In genomic region chr1:161038523-161039153, GRCh38 we compare ENCODE assay signal across 8 cellular contexts. TPM values are rescaled to one million over a fixed set of nuclear protein-coding genes. Genes with fewer than 3 reads are reported as not detected.
DNase-seq lines count a peak whose midpoint lies in the region; ATAC-seq and TF ChIP-seq lines count a peak whose summit lies in the region.

TSTD1 (minus strand) TSS chr1:161038964; CDS start chr1:161038889, 75 bp downstream.

- WGBS in adrenal gland, 4 donors = 17 to 40% (median 31%) methylated on average over 24 to 54 of the region's 54 CpGs
- 17 to 49% (median 26%) methylated on average over 42 to 54 of the region's 54 CpGs for WGBS in spleen, 5 donors

- intact Hi-C loops in adrenal gland (cut with DNase I) = no loop called here
- intact Hi-C loops in spleen (cut with DNase I; ENCODE audit: low total_unique reads) = no loop called here

- H3K9me3 ChIP-seq in adrenal gland (replicated peaks in 1 of 3) = no peaks in the 10 kb centered on the region
- H3K9me3 ChIP-seq in spleen = no peaks in the 10 kb centered on the region

- TF ChIP-seq CTCF in adrenal gland (IDR thresholded peaks at IDR 0.05) (no peak), spleen (IDR thresholded peaks at IDR 0.05 in 8 of 11, conservative IDR thresholded peaks at IDR 0.05 in 3 of 11) (peak in 1 of 11 experiments; percentile 34)

- no peaks in the 10 kb centered on the region for H3K27me3 ChIP-seq in adrenal gland
- H3K27me3 ChIP-seq in spleen (replicated peaks in 1 of 7) = no peaks in the 10 kb centered on the region

- DNase-seq in Caki2 (ENCODE audit: low read depth) (peak; percentile 65), KG1 (lab: John Stamatoyannopoulos, UW) (peak; percentile 45), T-helper 1 cell (peak; percentile 82 to 88 (median 86)), adrenal gland (peak; percentile 58 to 78 (median 68)), iPS-NIHi7 (ENCODE audit: extremely low spot score) (peak; percentile 85), spleen (peak; percentile 96), cortex of kidney (lab: John Stamatoyannopoulos, UW) (no peak)

- H3K4me3 ChIP-seq in adrenal gland (peak within 1 kb of the TSS; percentile 21 to 73 (median 50)), spleen (peak within 1 kb of the TSS; percentile 46 to 89 (median 60))

- H3K27ac ChIP-seq in adrenal gland (peak within 1 kb of the TSS in 1 of 5 donors; percentile 67), spleen (peak within 1 kb of the TSS; percentile 63 to 89 (median 78))

- in situ Hi-C loops in Caki2 (cut with HindIII; ENCODE audit: low pct_unique_long_range_greater_than_20kb, low sequenced_read_pairs) = no loop called here

- peaks cover 4 to 8% of the 10 kb centered on the region in 2 donors for H3K4me1 ChIP-seq in adrenal gland (replicated peaks in 1 of 2)
- peaks cover 9 to 85% (median 55%) of the 10 kb centered on the region in 6 donors for H3K4me1 ChIP-seq in spleen

- ATAC-seq in GM21381 (IDR thresholded peaks at IDR 0.05; ENCODE audit: unreplicated experiment) = peak; percentile 74

- peaks cover 0 to 44% of the 10 kb centered on the region in 2 donors for H3K36me3 ChIP-seq in adrenal gland (replicated peaks in 1 of 2)
- peaks cover 5 to 74% (median 45%) of the 10 kb centered on the region in 6 donors for H3K36me3 ChIP-seq in spleen

- TF ChIP-seq POLR2A in adrenal gland (IDR thresholded peaks at IDR 0.05) = peak in 1 of 2 donors; percentile 42
- TF ChIP-seq POLR2A in spleen (IDR thresholded peaks at IDR 0.05) = peak in 1 of 3 donors; percentile 29

RNA-seq across cellular contexts. Expression of gene TSTD1, which starts in this region (rescaled TPM):
- total RNA-seq in Caki2 (2014; rRNA removed; shearing (Covaris generic); ENCODE audit: low replicate concordance) = 53.5 and 67.6 TPM in 2 replicates
- 100 to 1,000 TPM in 3 of 8 donors, 10 to 100 TPM in 5; 46.3 to 280 (median 93.3) TPM for total RNA-seq in adrenal gland
- 100 to 1,000 TPM in 2 of 3 donors, 10 to 100 TPM in 1; 57.8 to 153 (median 109) TPM for polyA plus RNA-seq in adrenal gland
- total RNA-seq in spleen = 10 to 100 TPM; 24.3 to 31.9 (median 29.7) TPM
- polyA plus RNA-seq in spleen = 100 to 1,000 TPM in 1 of 3 donors, 10 to 100 TPM in 2; 87.6 to 141 (median 94.2) TPM
